23 cellular contexts compared by ENCODE assay signal in genomic region chr2:160742679-160743078, GRCh38.
DNase-seq lines count a peak whose midpoint lies in the region; ATAC-seq, FAIRE-seq and TF ChIP-seq lines count a peak whose summit lies in the region.
"Had no signal": no experiment of that assay in that cellular context is flagged by ENCODE, and none has a peak within 500 bp of the region (broad histone marks: within the 10 kb centered on the region; RNA-seq: fewer than 3 reads in every experiment).

No MANE protein-coding gene starts in this region.

- H4K8ac ChIP-seq in H1 (ENCODE audit: extremely low read depth, insufficient read depth, low read length): no peak overlapping the region
- H4K8ac ChIP-seq in mesenchymal stem cell (ENCODE audit: low read length): no peak overlapping the region

- H3K27me3 Mint-ChIP-seq in stimulated activated naive B cell treated with anti-CD40 and anti-IgM and Interleukin-4, amounts not matched to agents 10 μg/mL and 1 μg/mL and 100 μg/mL, for 72 hours: peaks cover 3 to 5% of the 10 kb centered on the region in 2 donors
- H3K27me3 Mint-ChIP-seq: activated naive CD8-positive, alpha-beta T cell had no signal

- H3K36me3 Mint-ChIP-seq in stimulated activated naive B cell treated with anti-CD40 and anti-IgM and Interleukin-4, amounts not matched to agents 10 μg/mL and 1 μg/mL and 100 μg/mL, for 72 hours: no peaks in the 10 kb centered on the region
- H3K36me3 Mint-ChIP-seq: neural progenitor cell had no signal

- H2BK120ac ChIP-seq in H1 (replicated peaks; ENCODE audit: low read depth, low read length) (no peak overlapping the region), mesenchymal stem cell (ENCODE audit: low read depth, low read length) (no peak overlapping the region)

- H3K4me1 ChIP-seq in H1 (replicated peaks in 1 of 4; ENCODE audit: control insufficient read depth in 3 of 4, insufficient read depth in 4 of 4, low read length in 3 of 4): no peaks in the 10 kb centered on the region
- H3K4me1 ChIP-seq in mesenchymal stem cell (ENCODE audit: control insufficient read depth, insufficient read depth, low read depth, low read length): peaks cover 5% of the 10 kb centered on the region
- H3K4me1 ChIP-seq: neural progenitor cell, transverse colon had no signal

- H3K27ac ChIP-seq in H1 (ENCODE audit: low read depth, low read length): no peak overlapping the region
- no peak overlapping the region for H3K27ac ChIP-seq in mesenchymal stem cell (ENCODE audit: low read length, poor library complexity, severe bottlenecking)
- H3K27ac ChIP-seq: neural progenitor cell, transverse colon had no signal

- TF ChIP-seq CTCF in NB4 (IDR thresholded peaks at IDR 0.05; ENCODE audit: low read depth, low read length): no peak
- no peak for TF ChIP-seq CTCF in H1 (IDR thresholded peaks at IDR 0.05; ENCODE audit: control extremely low read depth in 1 of 3, insufficient read depth in 1 of 3, low read depth in 1 of 3, low read length in 3 of 3)

- POLR2A ChIA-PET in H1 (lab: Charles Lee; ENCODE audit: partially characterized antibody): no interaction called here

- H2BK20ac ChIP-seq in H1 (ENCODE audit: low read length): no peak overlapping the region

- H4K5ac ChIP-seq in H1 (ENCODE audit: insufficient read length, low read depth, low read length): no peak overlapping the region

- H2AFZ ChIP-seq in H1 (ENCODE audit: low read length): no peak overlapping the region
- H2AFZ ChIP-seq in mesenchymal stem cell (ENCODE audit: low read depth, low read length): no peak overlapping the region
- H2AFZ ChIP-seq: neural progenitor cell had no signal

- TF ChIP-seq RAD21 in H1 (IDR thresholded peaks at IDR 0.05 in 1 of 2, conservative IDR thresholded peaks at IDR 0.05 in 1 of 2; ENCODE audit: low read depth in 2 of 2, low read length in 2 of 2): no peak

- in situ Hi-C loops in ACHN (cut with HindIII; ENCODE audit: low pct_ligation_motif_present, low pct_unique_long_range_greater_than_20kb, low sequenced_read_pairs): no loop called here

- no peak overlapping the region for H3K4me2 ChIP-seq in H1 (ENCODE audit: insufficient read depth in 1 of 2, low read depth in 2 of 2, low read length in 2 of 2)
- no peak overlapping the region for H3K4me2 ChIP-seq in mesenchymal stem cell (ENCODE audit: low read length, poor library complexity, severe bottlenecking)
- H3K4me2 ChIP-seq: neural progenitor cell had no signal

- no peaks in the 10 kb centered on the region for H3K4me1 Mint-ChIP-seq in stimulated activated naive B cell treated with anti-CD40 and anti-IgM and Interleukin-4, amounts not matched to agents 10 μg/mL and 1 μg/mL and 100 μg/mL, for 72 hours
- H3K4me1 Mint-ChIP-seq: activated CD4-positive, alpha-beta memory T cell treated with anti-CD3 and anti-CD28 coated beads, Interleukin-2, amount 10 ng/mL, durations not matched to agents 7 days and 5 days had no signal

- H4K91ac ChIP-seq in H1 (replicated peaks; ENCODE audit: insufficient read length, low read length) (peak overlapping the region; percentile 36), mesenchymal stem cell (ENCODE audit: low read length) (no peak overlapping the region)

- H2BK12ac ChIP-seq in H1 (ENCODE audit: low read depth, low read length) (no peak overlapping the region), mesenchymal stem cell (ENCODE audit: low read length in 2 of 2) (peak overlapping the region in 1 of 2 experiments; percentile 71)

- CTCF ChIA-PET in H1 (lab: Charles Lee; ENCODE audit: partially characterized antibody): interaction anchor here (0.7 kb wide), 1 partner anchor 310 kb away, joined by 3 read pairs; no protein-coding TSS in a partner anchor

- H3K79me2 ChIP-seq in H1 (ENCODE audit: control insufficient read depth in 1 of 2, insufficient read depth in 2 of 2, low read length in 2 of 2): no peaks in the 10 kb centered on the region

- H3K14ac ChIP-seq in H1 (ENCODE audit: insufficient read length) (no peak overlapping the region), mesenchymal stem cell (ENCODE audit: low read length in 2 of 2) (no peak overlapping the region)

- H2BK5ac ChIP-seq in H1 (ENCODE audit: low read depth, low read length) (no peak overlapping the region), mesenchymal stem cell (ENCODE audit: low read depth, low read length, poor library complexity, severe bottlenecking) (no peak overlapping the region)

- H3K18ac ChIP-seq in H1 (ENCODE audit: extremely low read depth, low read length) (no peak overlapping the region), mesenchymal stem cell (ENCODE audit: low read depth in 1 of 2, low read length in 2 of 2) (no peak overlapping the region)

- no peak overlapping the region for H3K56ac ChIP-seq in H1 (replicated peaks; ENCODE audit: insufficient read length, low read depth, low read length)

- H3K4me3 Mint-ChIP-seq in stimulated activated naive B cell treated with anti-CD40 and anti-IgM and Interleukin-4, amounts not matched to agents 10 μg/mL and 1 μg/mL and 100 μg/mL, for 72 hours: no peak overlapping the region
- H3K4me3 Mint-ChIP-seq: activated CD4-positive, alpha-beta memory T cell treated with anti-CD3 and anti-CD28 coated beads, Interleukin-2, amount 10 ng/mL, durations not matched to agents 7 days and 5 days; activated naive CD8-positive, alpha-beta T cell; neural progenitor cell had no signal

- no peaks in the 10 kb centered on the region for H3K9me3 Mint-ChIP-seq in stimulated activated naive B cell treated with anti-CD40 and anti-IgM and Interleukin-4, amounts not matched to agents 10 μg/mL and 1 μg/mL and 100 μg/mL, for 72 hours
- H3K9me3 Mint-ChIP-seq: activated CD4-positive, alpha-beta memory T cell treated with anti-CD3 and anti-CD28 coated beads, Interleukin-2, amount 10 ng/mL, durations not matched to agents 7 days and 5 days; activated T-helper 2 cell treated with anti-CD3 and anti-CD28 coated beads, Interferon-gamma antibody, Interleukin-2, Interleukin-4, amounts not matched to agents 10 μg/mL and 5 μg/mL and 100 μg/mL, durations not matched to agents 14 hours and 24 hours and 36 hours; neural progenitor cell had no signal

- no peaks in the 10 kb centered on the region for H4K20me1 ChIP-seq in H1 (replicated peaks in 1 of 2; ENCODE audit: control insufficient read depth in 1 of 2, insufficient read depth in 2 of 2, low read length in 2 of 2)

- H3K27ac Mint-ChIP-seq in stimulated activated naive B cell treated with anti-CD40 and anti-IgM and Interleukin-4, amounts not matched to agents 10 μg/mL and 1 μg/mL and 100 μg/mL, for 72 hours: no peak overlapping the region
- H3K27ac Mint-ChIP-seq: activated CD4-positive, alpha-beta memory T cell treated with anti-CD3 and anti-CD28 coated beads, Interleukin-2, amount 10 ng/mL, durations not matched to agents 7 days and 5 days; activated naive CD8-positive, alpha-beta T cell; activated T-helper 2 cell treated with anti-CD3 and anti-CD28 coated beads, Interferon-gamma antibody, Interleukin-2, Interleukin-4, amounts not matched to agents 10 μg/mL and 5 μg/mL and 100 μg/mL, durations not matched to agents 14 hours and 24 hours and 36 hours; neural progenitor cell had no signal

- no peak overlapping the region for H3K9ac ChIP-seq in H1 (replicated peaks in 1 of 4; ENCODE audit: extremely low read depth in 1 of 4, low read depth in 3 of 4, low read length in 3 of 4)
- no peak overlapping the region for H3K9ac ChIP-seq in mesenchymal stem cell (ENCODE audit: low read length)
- H3K9ac ChIP-seq: neural progenitor cell had no signal

- no peak for TF ChIP-seq EP300 in H1 (IDR thresholded peaks at IDR 0.05; ENCODE audit: borderline replicate concordance in 1 of 2, low read depth in 2 of 2, low read length in 2 of 2)

- TF ChIP-seq POLR2A in NB4 (IDR thresholded peaks at IDR 0.05; ENCODE audit: extremely low read depth, insufficient read length) (no peak), H1 (IDR thresholded peaks at IDR 0.05; ENCODE audit: control extremely low read depth in 1 of 2, low read depth in 2 of 2, low read length in 2 of 2) (no peak)

- H3K36me3 ChIP-seq in H1 (ENCODE audit: control insufficient read depth in 2 of 4, insufficient read depth in 4 of 4, low read length in 3 of 4): no peaks in the 10 kb centered on the region
- no peaks in the 10 kb centered on the region for H3K36me3 ChIP-seq in mesenchymal stem cell (ENCODE audit: control insufficient read depth in 1 of 2, insufficient read depth in 2 of 2, low read depth in 1 of 2, low read length in 2 of 2)
- H3K36me3 ChIP-seq: neural progenitor cell, transverse colon had no signal

- H3K79me1 ChIP-seq in H1 (ENCODE audit: low read depth, low read length) (no peaks in the 10 kb centered on the region), mesenchymal stem cell (replicated peaks; ENCODE audit: low read length, poor library complexity, severe bottlenecking) (no peaks in the 10 kb centered on the region)

- no peak for ATAC-seq in HG02623 (IDR thresholded peaks at IDR 0.05; ENCODE audit: unreplicated experiment)
- ATAC-seq in stimulated activated naive B cell treated with anti-CD40 and anti-IgM and Interleukin-4, amounts not matched to agents 10 μg/mL and 1 μg/mL and 100 μg/mL, for 72 hours (replicated peaks): no peak
- ATAC-seq: sciatic nerve had no signal

- H3K23ac ChIP-seq in H1 (ENCODE audit: insufficient read length) (no peak overlapping the region), mesenchymal stem cell (ENCODE audit: low read length in 2 of 2) (no peak overlapping the region)

- 92% methylated on average over 2 of the region's 2 CpGs; no CpG with 5 or more reads in 1 of the 2 experiments for WGBS in H1 (ENCODE audit: extremely low coverage in 1 of 2, insufficient coverage in 1 of 2, insufficient read length in 1 of 2, insufficient replicate concordance in 2 of 2, low coverage in 1 of 2, low lambda C conversion rate in 2 of 2, missing lambda C conversion rate in 1 of 2), 2 experiments
- 95% methylated on average over 2 of the region's 2 CpGs for WGBS in mesenchymal stem cell

- FAIRE-seq in H1 (lab: Jason Lieb, UNC) (no peak), urothelium cell line (lab: Jason Lieb, UNC) (no peak)
- FAIRE-seq: frontal cortex had no signal

- DNase-seq in EH (ENCODE audit: low read depth) (peak; percentile 33), NB4 (ENCODE audit: low read depth) (peak; percentile 16), H1 (ENCODE audit: low read depth in 1 of 2, low spot score in 2 of 2) (no peak), mesenchymal stem cell (peak; percentile 48), urothelium cell line (ENCODE audit: low spot score) (no peak), ACHN (no peak)
- no peak for DNase-seq in stimulated activated naive B cell treated with anti-CD40 and anti-IgM and Interleukin-4, amounts not matched to agents 10 μg/mL and 1 μg/mL and 100 μg/mL, for 72 hours
- DNase-seq: activated CD4-positive, alpha-beta memory T cell treated with anti-CD3 and anti-CD28 coated beads, Interleukin-2, amount 10 ng/mL, durations not matched to agents 7 days and 5 days; activated CD4-positive, CD25-positive, alpha-beta regulatory T cell; cerebellar nuclear complex; GDM1; hypothalamus; Karpas-422; NCI-H2029 treated with DMSO at 0.1 percent for 48 hours; NCI-H226; T-helper 9 cell; transverse colon had no signal

- H2AK5ac ChIP-seq in H1 (ENCODE audit: low read depth, low read length) (no peak overlapping the region), mesenchymal stem cell (ENCODE audit: low read length, severe bottlenecking) (no peak overlapping the region)

- H2BK15ac ChIP-seq in H1 (ENCODE audit: low read length) (no peak overlapping the region), mesenchymal stem cell (ENCODE audit: low read depth, poor library complexity, severe bottlenecking) (no peak overlapping the region)

- H3K4ac ChIP-seq in H1 (replicated peaks; ENCODE audit: insufficient read length, low read depth, low read length) (no peak overlapping the region), mesenchymal stem cell (ENCODE audit: low read depth in 1 of 2, low read length in 2 of 2) (no peak overlapping the region)

- no peak overlapping the region for H3K4me3 ChIP-seq in NB4 (ENCODE audit: low read depth, low read length)
- no peak overlapping the region for H3K4me3 ChIP-seq in H1 (ENCODE audit: extremely low read depth in 1 of 4, insufficient read depth in 2 of 4, low read depth in 3 of 4, low read length in 4 of 4)
- no peak overlapping the region for H3K4me3 ChIP-seq in mesenchymal stem cell (ENCODE audit: insufficient read depth in 1 of 2, low read depth in 1 of 2, low read length in 2 of 2)
- H3K4me3 ChIP-seq: neural progenitor cell, transverse colon had no signal

- no peaks in the 10 kb centered on the region for H3K23me2 ChIP-seq in H1 (ENCODE audit: low read depth, low read length)

- no peaks in the 10 kb centered on the region for H3K27me3 ChIP-seq in H1 (replicated peaks in 1 of 4; ENCODE audit: control insufficient read depth in 3 of 4, extremely low read depth in 1 of 4, insufficient read depth in 3 of 4, low read length in 3 of 4)
- H3K27me3 ChIP-seq in mesenchymal stem cell (ENCODE audit: control insufficient read depth in 1 of 2, insufficient read depth in 1 of 2, low read length in 2 of 2): no peaks in the 10 kb centered on the region
- H3K27me3 ChIP-seq: neural progenitor cell, transverse colon had no signal

- H3K9me3 ChIP-seq in H1 (ENCODE audit: insufficient read depth in 2 of 2, low read depth in 1 of 2, low read length in 1 of 2) (no peaks in the 10 kb centered on the region), mesenchymal stem cell (ENCODE audit: control insufficient read depth, low read length) (no peaks in the 10 kb centered on the region)
- H3K9me3 ChIP-seq: transverse colon had no signal

Comparison
In these comparisons a context has a peak if more than half of its experiments do, and no peak if none do; other contexts are left out.
1. DNase-seq: peak in EH (single experiment), NB4 (single experiment) and mesenchymal stem cell (single experiment); none in H1 (0 of 2), urothelium cell line (single experiment), stimulated activated naive B cell treated with anti-CD40 and anti-IgM and Interleukin-4, amounts not matched to agents 10 μg/mL and 1 μg/mL and 100 μg/mL, for 72 hours (single experiment) and ACHN (single experiment).